In the genomic region with DNA sequence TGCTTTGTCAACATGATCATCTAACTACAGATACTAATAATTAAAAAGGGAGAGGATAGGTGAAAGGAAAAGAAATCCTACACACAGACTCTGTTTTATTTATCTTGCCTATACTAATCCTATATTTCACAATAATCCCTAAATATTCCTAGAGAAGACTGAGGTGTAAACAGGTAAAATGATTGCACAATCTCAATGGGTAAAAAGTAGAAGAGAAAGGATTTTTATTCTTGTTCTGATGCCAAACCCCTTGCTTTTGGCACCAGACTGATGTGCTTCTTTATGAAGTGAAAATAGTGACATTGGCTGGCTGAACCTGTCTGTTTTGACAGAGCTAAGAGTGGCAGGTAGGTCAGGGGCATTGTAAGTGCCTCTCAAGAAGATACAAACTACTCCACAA, we compare ENCODE assay signal across 24 cellular contexts.
"Had no signal": no experiment of that assay in that cellular context is flagged by ENCODE, and none has a peak within 500 bp of the region (broad histone marks: within the 10 kb centered on the region; RNA-seq: fewer than 3 reads in every experiment).

No MANE protein-coding gene starts in this region.

- H3K4me3 Mint-ChIP-seq: IgD-negative memory B cell had no signal

- H3K9me3 Mint-ChIP-seq: IgD-negative memory B cell had no signal

- DNase-seq: KBM-7; MG63; NCI-H1092; NCI-H1105 treated with DMSO at 0.1 percent for 48 hours; NCI-H1417 treated with DMSO at 0.1 percent for 48 hours; NCI-H146; NCI-H1694 treated with DMSO at 0.1 percent for 48 hours; NCI-H1930; NCI-H2081; NCI-H2107; NCI-H2171 treated with DMSO at 0.1 percent for 48 hours; NCI-H345; NCI-H524; NCI-H526 treated with DMSO at 0.1 percent for 48 hours; NCI-H748 treated with DMSO at 0.1 percent for 48 hours; NK-92 treated with Interleukin-12 subunit alpha and Interleukin-12 subunit beta, amount 100 ng/mL, for 24 hours; Right ventricle myocardium superior; RPMI8226; SIG-M5; SW 1271; T-helper 1 cell had no signal

- H3K27ac Mint-ChIP-seq: IgD-negative memory B cell had no signal

- H3K4me3 ChIP-seq: MG63, SJSA1, SK-N-MC had no signal

- H3K9me3 ChIP-seq: SJSA1 had no signal

- H3K27me3 ChIP-seq: MG63 had no signal

- H3K27me3 Mint-ChIP-seq: IgD-negative memory B cell had no signal

- H3K36me3 Mint-ChIP-seq: IgD-negative memory B cell had no signal

- H3K4me1 Mint-ChIP-seq: IgD-negative memory B cell had no signal

- H3K27ac ChIP-seq: SJSA1, SK-N-MC had no signal

- H3K4me1 ChIP-seq: SJSA1 had no signal

- H3K36me3 ChIP-seq: MG63, SJSA1 had no signal
